Comparison of ENCODE assay signal across 7 cellular contexts in the genomic region with DNA sequence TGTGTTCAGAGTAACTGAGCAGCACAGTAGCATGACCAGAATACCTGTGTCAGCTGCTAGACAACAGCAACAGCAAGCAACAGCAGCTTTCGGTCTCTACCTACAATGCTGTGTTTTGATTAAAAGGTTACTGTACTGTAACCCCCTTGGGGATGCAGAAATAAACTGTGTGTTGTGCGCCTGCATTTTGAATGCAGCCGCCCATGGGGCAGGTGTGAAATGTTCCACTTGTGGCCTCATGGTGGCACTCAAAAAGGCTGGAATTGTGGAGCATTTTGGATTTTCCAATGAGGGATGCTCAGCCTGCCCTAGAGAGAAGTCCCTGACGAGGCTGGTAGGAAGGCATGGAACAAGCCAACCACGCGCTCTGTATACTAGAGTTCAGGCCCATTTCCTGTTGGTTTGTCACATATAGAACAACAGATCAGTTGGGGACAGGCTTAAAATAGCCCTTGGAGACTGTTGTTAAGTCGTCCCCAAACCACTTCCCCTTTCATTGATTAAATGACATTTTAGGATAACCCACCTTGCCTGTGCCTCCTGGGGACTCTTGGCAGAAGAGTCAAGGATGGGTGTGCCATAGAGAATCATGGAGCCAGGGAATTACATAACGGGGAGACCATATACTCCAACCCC. TPM values are rescaled to one million over a fixed set of nuclear protein-coding genes. Genes with fewer than 3 reads are reported as not detected.
DNase-seq lines count a peak whose midpoint lies in the region; ATAC-seq lines count a peak whose summit lies in the region.

No MANE protein-coding gene starts in this region.

- H3K4me1 Mint-ChIP-seq in activated naive CD8-positive, alpha-beta T cell treated with anti-CD3 and anti-CD28 coated beads, Interleukin-2, amount 50 U/mL, for 24 hours: peaks cover 16% of the 10 kb centered on the region
- peaks cover 18 to 20% of the 10 kb centered on the region in 2 donors for H3K4me1 Mint-ChIP-seq in natural killer cell treated with Interleukin-12 subunit alpha and Interleukin-12 subunit beta and Interleukin-15 and Interleukin-18, amount 100 ng/mL, for 72 hours (ENCODE audit: low read depth in 2 of 2)

- H3K36me3 Mint-ChIP-seq in activated naive CD8-positive, alpha-beta T cell treated with anti-CD3 and anti-CD28 coated beads, Interleukin-2, amount 50 U/mL, for 24 hours (ENCODE audit: low read depth): peaks cover 3% of the 10 kb centered on the region
- H3K36me3 Mint-ChIP-seq in natural killer cell treated with Interleukin-12 subunit alpha and Interleukin-12 subunit beta and Interleukin-15 and Interleukin-18, amount 100 ng/mL, for 72 hours: no peaks in the 10 kb centered on the region

- no peak overlapping the region for H3K4me3 Mint-ChIP-seq in activated naive CD8-positive, alpha-beta T cell treated with anti-CD3 and anti-CD28 coated beads, Interleukin-2, amount 50 U/mL, for 24 hours
- H3K4me3 Mint-ChIP-seq in natural killer cell treated with Interleukin-12 subunit alpha and Interleukin-12 subunit beta and Interleukin-15 and Interleukin-18, amount 100 ng/mL, for 72 hours: no peak overlapping the region

- H3K27ac ChIP-seq in caudate nucleus (ENCODE audit: low read depth, low read length): no peak overlapping the region

- H3K9me3 Mint-ChIP-seq in activated naive CD8-positive, alpha-beta T cell treated with anti-CD3 and anti-CD28 coated beads, Interleukin-2, amount 50 U/mL, for 24 hours: no peaks in the 10 kb centered on the region
- no peaks in the 10 kb centered on the region for H3K9me3 Mint-ChIP-seq in natural killer cell treated with Interleukin-12 subunit alpha and Interleukin-12 subunit beta and Interleukin-15 and Interleukin-18, amount 100 ng/mL, for 72 hours

- DNase-seq in HuH-7 (ENCODE audit: low spot score) (peak; percentile 21), caudate nucleus (lab: John Stamatoyannopoulos, UW) (no peak), SK-N-DZ (ENCODE audit: low spot score) (no peak)
- DNase-seq in activated naive CD8-positive, alpha-beta T cell treated with anti-CD3 and anti-CD28 coated beads, Interleukin-2, amount 50 U/mL, for 24 hours: peak; percentile 4
- no peak for DNase-seq in natural killer cell treated with Interleukin-12 subunit alpha and Interleukin-12 subunit beta and Interleukin-15 and Interleukin-18, amount 100 ng/mL, for 72 hours (ENCODE audit: low spot score)

- peak overlapping the region; percentile 5 for H3K27ac Mint-ChIP-seq in activated naive CD8-positive, alpha-beta T cell treated with anti-CD3 and anti-CD28 coated beads, Interleukin-2, amount 50 U/mL, for 24 hours
- no peak overlapping the region for H3K27ac Mint-ChIP-seq in natural killer cell treated with Interleukin-12 subunit alpha and Interleukin-12 subunit beta and Interleukin-15 and Interleukin-18, amount 100 ng/mL, for 72 hours

- ATAC-seq in GM18508 (IDR thresholded peaks at IDR 0.05; ENCODE audit: insufficient read depth, unreplicated experiment) (peak; percentile 58), GM21717 (IDR thresholded peaks at IDR 0.05; ENCODE audit: unreplicated experiment) (peak; percentile 78)
- peak; percentile 39 for ATAC-seq in activated naive CD8-positive, alpha-beta T cell treated with anti-CD3 and anti-CD28 coated beads, Interleukin-2, amount 50 U/mL, for 24 hours
- ATAC-seq in natural killer cell treated with Interleukin-12 subunit alpha and Interleukin-12 subunit beta and Interleukin-15 and Interleukin-18, amount 100 ng/mL, for 72 hours: peak; percentile 73 to 78

- no peaks in the 10 kb centered on the region for H3K27me3 Mint-ChIP-seq in activated naive CD8-positive, alpha-beta T cell treated with anti-CD3 and anti-CD28 coated beads, Interleukin-2, amount 50 U/mL, for 24 hours
- H3K27me3 Mint-ChIP-seq in natural killer cell treated with Interleukin-12 subunit alpha and Interleukin-12 subunit beta and Interleukin-15 and Interleukin-18, amount 100 ng/mL, for 72 hours: peaks cover 0 to 10% of the 10 kb centered on the region in 2 donors

RNA-seq across cellular contexts. Expression of a gene that starts 27.1 kb away (rescaled TPM):
- 10 to 100 TPM; 13.2 to 21.7 TPM for total RNA-seq in natural killer cell treated with Interleukin-12 subunit alpha and Interleukin-12 subunit beta and Interleukin-15 and Interleukin-18, amount 100 ng/mL, for 72 hours
- polyA plus RNA-seq in SK-N-DZ (2014; cell fraction: cytosol; rRNA removed): 22.5 and 27.0 TPM in 2 replicates
- polyA plus RNA-seq in SK-N-DZ (2014; cell fraction: nucleus; rRNA removed): 14.8 and 23.2 TPM in 2 replicates

RNA-seq across cellular contexts. Expression of a gene that starts 44.2 kb away (rescaled TPM):
- total RNA-seq in natural killer cell treated with Interleukin-12 subunit alpha and Interleukin-12 subunit beta and Interleukin-15 and Interleukin-18, amount 100 ng/mL, for 72 hours: 10 to 100 TPM; 18.5 to 18.9 TPM
- polyA plus RNA-seq in SK-N-DZ (2014; cell fraction: cytosol; rRNA removed): 27.2 and 31.9 TPM in 2 replicates
- polyA plus RNA-seq in SK-N-DZ (2014; cell fraction: nucleus; rRNA removed): 27.8 and 28.0 TPM in 2 replicates

Comparison
In these comparisons a context has a peak if more than half of its experiments do, and no peak if none do; other contexts are left out.
1. DNase-seq: peak in HuH-7 (single experiment) and activated naive CD8-positive, alpha-beta T cell treated with anti-CD3 and anti-CD28 coated beads, Interleukin-2, amount 50 U/mL, for 24 hours (single experiment); none in natural killer cell treated with Interleukin-12 subunit alpha and Interleukin-12 subunit beta and Interleukin-15 and Interleukin-18, amount 100 ng/mL, for 72 hours (single experiment), caudate nucleus (0 of 61) and SK-N-DZ (single experiment).
2. Peak in every context shown above with its lines, with median percentiles within 50 percentile points of each other: ATAC-seq.